Comparison of ENCODE assay signal across 16 cellular contexts in genomic region chr7:158606671-158607424, GRCh38. TPM values are rescaled to one million over a fixed set of nuclear protein-coding genes. Genes with fewer than 3 reads are reported as not detected.
A peak's percentile ranks its signal among the peaks of the same experiment; 100 is the strongest.
DNase-seq lines count a peak whose midpoint lies in the region; TF ChIP-seq lines count a peak whose summit lies in the region.
"Had no signal": no experiment of that assay in that cellular context is flagged by ENCODE, and none has a peak within 500 bp of the region (broad histone marks: within the 10 kb centered on the region; RNA-seq: fewer than 3 reads in every experiment).

No MANE protein-coding gene starts in this region.

- CTCF ChIA-PET in SK-N-SH (lab: Yijun Ruan, JAX) = interaction anchor here (0.9 kb wide), 1 partner anchor 41 kb away, joined by 3 read pairs; no protein-coding TSS in a partner anchor

- H3K27ac ChIP-seq in osteoblast (ENCODE audit: low read depth, low read length) (no peak overlapping the region), SK-N-SH (ENCODE audit: low read depth in 2 of 2, low read length in 1 of 2) (no peak overlapping the region)
- H3K27ac ChIP-seq: 22Rv1, A549, C4-2B, HL-60 had no signal

- H3K9me3 ChIP-seq in osteoblast (ENCODE audit: low read depth, low read length) (no peaks in the 10 kb centered on the region), SK-N-SH (no peaks in the 10 kb centered on the region)
- H3K9me3 ChIP-seq: A549, Caco-2 had no signal

- peak; percentile 41 for DNase-seq in activated CD8-positive, alpha-beta memory T cell treated with anti-CD3 and anti-CD28 coated beads, Interleukin-2, amount 50 U/mL, for 48 hours
- DNase-seq in activated CD8-positive, alpha-beta memory T cell treated with anti-CD3 and anti-CD28 coated beads, Interleukin-2, amount 50 U/mL, for 4 hours = no peak
- DNase-seq in islet precursor cell = peak; percentile 34
- peak; percentile 66 for DNase-seq in osteoblast (ENCODE audit: insufficient read length, low spot score, missing footprints)
- DNase-seq in ureter (ENCODE audit: low spot score) = peak; percentile 26
- DNase-seq in NCI-H748 (lab: John Stamatoyannopoulos, UW; ENCODE audit: unreplicated experiment) = no peak
- no peak for DNase-seq in NCI-H510A treated with DMSO at 0.1 percent for 48 hours (lab: John Stamatoyannopoulos, UW)
- no peak for DNase-seq in SK-N-SH
- DNase-seq: AML-193; Caco-2; CD4-positive, alpha-beta T cell had no signal

- H3K4me2 ChIP-seq in osteoblast (ENCODE audit: insufficient read depth, low read length) = no peak overlapping the region
- H3K4me2 ChIP-seq in SK-N-SH = no peak overlapping the region
- H3K4me2 ChIP-seq: A549, GM23338 had no signal

- H3K27me3 ChIP-seq in osteoblast (ENCODE audit: insufficient read depth, low read length) (no peaks in the 10 kb centered on the region), SK-N-SH (ENCODE audit: insufficient read depth) (no peaks in the 10 kb centered on the region)

- POLR2A ChIA-PET in SK-N-SH (lab: Yijun Ruan, JAX) = no interaction called here

- no peak for TF ChIP-seq CTCF in osteoblast (IDR thresholded peaks at IDR 0.05; ENCODE audit: extremely low read depth, low read depth, low read length)
- no peak for TF ChIP-seq CTCF in SK-N-SH (IDR thresholded peaks at IDR 0.05)

- no peaks in the 10 kb centered on the region for H3K9me2 ChIP-seq in SK-N-SH

- H3K79me2 ChIP-seq in osteoblast (ENCODE audit: insufficient read depth, low read length) = no peaks in the 10 kb centered on the region
- H3K79me2 ChIP-seq in SK-N-SH (ENCODE audit: insufficient read depth) = no peaks in the 10 kb centered on the region

- H3K4me1 ChIP-seq in osteoblast (ENCODE audit: insufficient read depth, low read length) (no peaks in the 10 kb centered on the region), SK-N-SH (ENCODE audit: control insufficient read depth in 1 of 2, insufficient read depth in 2 of 2, low read depth in 1 of 2, low read length in 1 of 2) (no peaks in the 10 kb centered on the region; a peak in 1 of 4 replicates)
- H3K4me1 ChIP-seq: A549, Caco-2 had no signal

- no peak for TF ChIP-seq RAD21 in SK-N-SH (IDR thresholded peaks at IDR 0.05; ENCODE audit: low read length)

- TF ChIP-seq EP300 in SK-N-SH (IDR thresholded peaks at IDR 0.05; ENCODE audit: borderline replicate concordance in 1 of 2, low read depth in 1 of 2, low read length in 1 of 2) = no peak

- H3K4me3 ChIP-seq in osteoblast (ENCODE audit: insufficient read depth, low read length) (no peak overlapping the region), SK-N-SH (ENCODE audit: low read depth in 2 of 2, low read length in 1 of 2) (no peak overlapping the region)
- H3K4me3 ChIP-seq: A549, GM23338 had no signal

- H2AFZ ChIP-seq in osteoblast (ENCODE audit: low read length) (no peak overlapping the region), SK-N-SH (ENCODE audit: low read depth) (no peak overlapping the region)
- H2AFZ ChIP-seq: GM23338 had no signal

- no peaks in the 10 kb centered on the region for H3F3A ChIP-seq in SK-N-SH (replicated peaks; ENCODE audit: insufficient read depth)

- H4K20me1 ChIP-seq in osteoblast (ENCODE audit: insufficient read depth, low read length) (no peaks in the 10 kb centered on the region), SK-N-SH (ENCODE audit: insufficient read depth) (no peaks in the 10 kb centered on the region)

- WGBS in SK-N-SH (ENCODE audit: low lambda C conversion rate) = 97% methylated on average over 18 of the region's 18 CpGs

- no peak overlapping the region for H3K9ac ChIP-seq in SK-N-SH

- no peaks in the 10 kb centered on the region for H3K36me3 ChIP-seq in osteoblast (ENCODE audit: insufficient read depth, low read length)
- H3K36me3 ChIP-seq in SK-N-SH (replicated peaks in 1 of 2; ENCODE audit: control insufficient read depth in 1 of 2, insufficient read depth in 2 of 2, low read length in 1 of 2) = peaks cover 3% of the 10 kb centered on the region in 2 experiments

TF ChIP-seq in SK-N-SH, 30 proteins besides CTCF, POLR2A, EP300 and RAD21:
- no peak for TF ChIP-seq FOSL2 (IDR thresholded peaks at IDR 0.05; ENCODE audit: borderline replicate concordance, low read depth)
- TF ChIP-seq ELF1 (IDR thresholded peaks at IDR 0.05) = no peak
- no peak for TF ChIP-seq USF2 (IDR thresholded peaks at IDR 0.05; ENCODE audit: borderline replicate concordance, low read depth, low read length)
- no peak for TF ChIP-seq IRF3 (IDR thresholded peaks at IDR 0.05; ENCODE audit: low read depth, low read length)
- TF ChIP-seq RFX5 (IDR thresholded peaks at IDR 0.05; ENCODE audit: low read length) = no peak
- TF ChIP-seq MEF2A (IDR thresholded peaks at IDR 0.05; ENCODE audit: borderline replicate concordance, low read depth) = no peak
TF ChIP-seq in SK-N-SH: peak in this region for 0.

RNA-seq across cellular contexts. Expression of gene PTPRN2, which starts 19.2 kb away (rescaled TPM):
- total RNA-seq in osteoblast = 0.36 and 0.88 TPM in 2 replicates
- total RNA-seq in ureter = 7.8 TPM
- polyA plus RNA-seq in SK-N-SH (2012; rRNA removed) = 3.9 and 4.0 TPM in 2 replicates
- 3.0 and 4.1 TPM in 2 replicates for polyA plus RNA-seq in SK-N-SH (2012; cell fraction: cytosol; rRNA removed)
- polyA plus RNA-seq in SK-N-SH (2012; cell fraction: nucleus; rRNA removed) = 4.5 and 5.5 TPM in 2 replicates

Comparison
In these comparisons a context has a peak if more than half of its experiments do, and no peak if none do; other contexts are left out.
1. DNase-seq: peak in activated CD8-positive, alpha-beta memory T cell treated with anti-CD3 and anti-CD28 coated beads, Interleukin-2, amount 50 U/mL, for 48 hours (single experiment), islet precursor cell (single experiment), osteoblast (single experiment) and ureter (single experiment); none in activated CD8-positive, alpha-beta memory T cell treated with anti-CD3 and anti-CD28 coated beads, Interleukin-2, amount 50 U/mL, for 4 hours (single experiment), NCI-H748 (single experiment), NCI-H510A treated with DMSO at 0.1 percent for 48 hours (single experiment) and SK-N-SH (single experiment).